8 cellular contexts compared by ENCODE assay signal in the genomic region with DNA sequence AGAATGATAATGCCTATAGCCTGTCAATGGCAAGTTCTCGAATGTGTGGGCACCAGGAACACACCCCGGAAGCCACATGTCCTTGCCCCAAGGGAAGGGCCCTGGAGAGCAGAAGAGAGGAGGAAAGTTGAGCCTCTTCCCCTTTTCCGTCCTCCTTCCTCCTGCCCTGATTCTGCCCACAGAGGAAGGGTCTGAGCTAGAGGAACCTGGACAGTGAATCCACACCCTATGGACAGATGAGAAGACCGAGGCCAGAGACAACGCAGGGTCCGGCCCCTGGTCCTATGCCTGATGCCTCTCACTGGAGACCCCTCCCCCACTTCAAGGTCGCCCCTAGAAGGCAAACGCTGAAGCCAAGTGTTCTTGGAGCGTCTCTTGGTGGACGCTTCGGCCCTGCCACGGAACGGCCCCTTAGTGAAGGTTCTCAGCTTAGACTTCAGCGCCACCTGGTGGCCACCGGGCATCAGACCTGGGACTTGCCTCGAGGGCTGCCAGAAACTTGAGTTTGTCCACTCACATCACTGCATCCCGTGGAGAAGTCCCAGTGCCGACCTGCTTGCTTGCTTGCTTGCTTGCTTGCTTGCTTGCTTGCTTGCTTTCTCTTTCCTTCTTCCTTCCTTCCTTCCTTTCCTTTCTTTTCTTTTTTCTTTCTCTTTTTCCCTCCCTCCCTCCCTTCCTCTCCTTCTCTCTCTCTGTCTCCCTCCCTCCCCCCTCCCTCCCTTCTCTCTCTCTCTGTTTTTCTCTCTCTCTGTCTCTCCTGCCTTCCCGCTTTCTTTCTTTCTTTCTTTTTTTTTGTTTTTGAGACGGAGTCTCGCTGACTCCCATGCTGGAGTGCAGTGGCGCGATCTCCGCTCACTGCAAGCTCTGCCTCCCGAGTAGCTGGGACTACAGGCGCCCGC. TPM values are rescaled to one million over a fixed set of nuclear protein-coding genes. Genes with fewer than 3 reads are reported as not detected.
A peak's percentile ranks its signal among the peaks of the same experiment; 100 is the strongest.
DNase-seq lines count a peak whose midpoint lies in the region; ATAC-seq and TF ChIP-seq lines count a peak whose summit lies in the region.

No MANE protein-coding gene starts in this region.

- peak; percentile 94 for TF ChIP-seq CTCF in WTC11 (IDR thresholded peaks at IDR 0.05)

- H3K27me3 Mint-ChIP-seq in WTC11 (ENCODE audit: low read depth): no peaks in the 10 kb centered on the region

- DNase-seq in DMS53 treated with DMSO at 0.1 percent for 48 hours (lab: John Stamatoyannopoulos, UW; ENCODE audit: unreplicated experiment) (peak; percentile 72), NCI-H446 treated with DMSO at 0.1 percent for 48 hours (lab: John Stamatoyannopoulos, UW) (peak; percentile 45), WTC11 (ENCODE audit: low spot score) (peak; percentile 98), T47D (ENCODE audit: low read depth in 1 of 2, low spot score in 1 of 2) (peak; percentile 53 to 85), islet precursor cell (peak; percentile 98), cortex of kidney (lab: John Stamatoyannopoulos, UW) (no peak)
- peak; percentile 82 to 85 for DNase-seq in stimulated activated CD4-positive, alpha-beta T cell treated with anti-CD3 and anti-CD28 coated beads, Interleukin-15, amount 100 ng/mL, for 1 hour (ENCODE audit: low read depth in 1 of 2, low spot score in 1 of 2)

- POLR2A ChIA-PET in WTC11 (lab: Charles Lee): interaction anchor here (0.6 to 1.2 kb wide), 2 partner anchors 155 to 269 kb away, joined by 5 read pairs; no protein-coding TSS in a partner anchor

- peak; percentile 52 for ATAC-seq in HG03095 (IDR thresholded peaks at IDR 0.05; ENCODE audit: unreplicated experiment)
- peak; percentile 96 for ATAC-seq in WTC11

- in situ Hi-C loops in T47D (cut with HindIII; ENCODE audit: low pct_unique_long_range_greater_than_20kb, low sequenced_read_pairs): no loop called here

- H3K36me3 Mint-ChIP-seq in WTC11: no peaks in the 10 kb centered on the region

- CTCF ChIA-PET in WTC11 (lab: Charles Lee): interaction anchor here (0.5 to 3.7 kb wide), 18 partner anchors 8 to 510 kb away, joined by 3 to 32 read pairs (median 3); partner anchors contain the start of gene CYB5D2

- H3K4me1 Mint-ChIP-seq in WTC11: peaks cover 7% of the 10 kb centered on the region

- peak overlapping the region; percentile 35 for H3K4me3 Mint-ChIP-seq in WTC11

- no peaks in the 10 kb centered on the region for H3K9me3 Mint-ChIP-seq in WTC11

- 0 out of 2 replicates have a peak overlapping the region, but pooled peaks have one; percentile 40 for H3K27ac Mint-ChIP-seq in WTC11

TF ChIP-seq in WTC11, 78 proteins besides CTCF, POLR2A, EP300 and RAD21:
- TF ChIP-seq ZNF512 (CRISPR knock-in tag; IDR thresholded peaks at IDR 0.05; ENCODE audit: borderline replicate concordance) (0 out of 2 replicates have a peak, but pooled peaks have one; percentile 44), ESRRA (CRISPR knock-in tag; IDR thresholded peaks at IDR 0.05; ENCODE audit: borderline replicate concordance) (0 out of 2 replicates have a peak, but pooled peaks have one; percentile 74), ZBTB21 (CRISPR knock-in tag; IDR thresholded peaks at IDR 0.05; ENCODE audit: borderline replicate concordance) (0 out of 2 replicates have a peak, but pooled peaks have one; percentile 55), SP1 (CRISPR knock-in tag; conservative IDR thresholded peaks at IDR 0.05) (peak; percentile 74), PRDM15 (CRISPR knock-in tag; IDR thresholded peaks at IDR 0.05) (peak; percentile 47; the same call in 1 of the 2 replicates), HMGXB4 (CRISPR knock-in tag; IDR thresholded peaks at IDR 0.05) (peak; percentile 29; the same call in 1 of the 2 replicates), GTF2I (CRISPR knock-in tag; conservative IDR thresholded peaks at IDR 0.05) (peak; percentile 84), ZNF121 (CRISPR knock-in tag; IDR thresholded peaks at IDR 0.05) (peak; percentile 97), ZNF219 (CRISPR knock-in tag; IDR thresholded peaks at IDR 0.05; ENCODE audit: borderline replicate concordance) (no peak), ZNF281 (CRISPR knock-in tag; IDR thresholded peaks at IDR 0.05) (peak; percentile 96)
- TF ChIP-seq, protein P1, sequence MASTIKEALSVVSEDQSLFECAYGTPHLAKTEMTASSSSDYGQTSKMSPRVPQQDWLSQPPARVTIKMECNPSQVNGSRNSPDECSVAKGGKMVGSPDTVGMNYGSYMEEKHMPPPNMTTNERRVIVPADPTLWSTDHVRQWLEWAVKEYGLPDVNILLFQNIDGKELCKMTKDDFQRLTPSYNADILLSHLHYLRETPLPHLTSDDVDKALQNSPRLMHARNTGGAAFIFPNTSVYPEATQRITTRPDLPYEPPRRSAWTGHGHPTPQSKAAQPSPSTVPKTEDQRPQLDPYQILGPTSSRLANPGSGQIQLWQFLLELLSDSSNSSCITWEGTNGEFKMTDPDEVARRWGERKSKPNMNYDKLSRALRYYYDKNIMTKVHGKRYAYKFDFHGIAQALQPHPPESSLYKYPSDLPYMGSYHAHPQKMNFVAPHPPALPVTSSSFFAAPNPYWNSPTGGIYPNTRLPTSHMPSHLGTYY (CRISPR knock-in tag; IDR thresholded peaks at IDR 0.05): no peak

RNA-seq across cellular contexts. Expression of gene SPNS3, which starts 20.6 kb away (rescaled TPM):
- not detected in 3 replicates for total RNA-seq in WTC11 (2021)

RNA-seq across cellular contexts. Expression of gene UBE2G1, which starts 46.7 kb away (rescaled TPM):
- total RNA-seq in WTC11 (2021): 177 to 201 TPM (median 198 TPM) in 3 replicates
